8 cellular contexts compared by ENCODE assay signal in genomic region chr3:139329364-139329850, GRCh38. TPM values are rescaled to one million over a fixed set of nuclear protein-coding genes. Genes with fewer than 3 reads are reported as not detected.
DNase-seq lines count a peak whose midpoint lies in the region; TF ChIP-seq lines count a peak whose summit lies in the region.

No MANE protein-coding gene starts in this region.

- H3K4me1 ChIP-seq in GM23248 (ENCODE audit: insufficient read depth), result 0 out of 2 replicates have a peak, but pooled peaks cover 3% of the 10 kb centered on the region
- no peaks in the 10 kb centered on the region for H3K4me1 ChIP-seq in neuron (ENCODE audit: insufficient read depth, low read length)
- H3K4me1 ChIP-seq in subcutaneous abdominal adipose tissue (ENCODE audit: control insufficient read depth in 5 of 5, insufficient read depth in 5 of 5, low read length in 5 of 5), result peaks cover 0 to 10% (median 6%) of the 10 kb centered on the region in 5 donors

- TF ChIP-seq CTCF in fibroblast of the aortic adventitia (IDR thresholded peaks at IDR 0.05; ENCODE audit: insufficient read depth, low read length), result peak; percentile 99

- H3K9me3 ChIP-seq in GM23248 (ENCODE audit: low read depth) (no peaks in the 10 kb centered on the region), neuron (ENCODE audit: low read length) (no peaks in the 10 kb centered on the region), subcutaneous abdominal adipose tissue (ENCODE audit: control insufficient read depth in 5 of 5, low read length in 5 of 5) (no peaks in the 10 kb centered on the region)

- H3K27me3 ChIP-seq in GM23248 (replicated peaks; ENCODE audit: insufficient read depth) (no peaks in the 10 kb centered on the region; the same call in 1 of the 2 replicates), neuron (ENCODE audit: insufficient read depth, low read length) (peaks cover 23% of the 10 kb centered on the region), subcutaneous abdominal adipose tissue (ENCODE audit: control insufficient read depth in 5 of 5, insufficient read depth in 4 of 5, low read length in 5 of 5) (peaks cover 0 to 12% (median 11%) of the 10 kb centered on the region in 5 donors)

- 0 out of 2 replicates have a peak overlapping the region, but pooled peaks have one; percentile 30 for H3K4me3 ChIP-seq in GM23248
- H3K4me3 ChIP-seq in fibroblast of the aortic adventitia (ENCODE audit: low read depth, low read length), result peak overlapping the region; percentile 25
- peak overlapping the region; percentile 33 for H3K4me3 ChIP-seq in neuron (ENCODE audit: low read length)
- H3K4me3 ChIP-seq in subcutaneous abdominal adipose tissue (ENCODE audit: low read depth in 1 of 5, low read length in 5 of 5), result peak overlapping the region in 4 of 5 donors; percentile 17 to 44 (median 36)

- no peaks in the 10 kb centered on the region for H4K20me1 ChIP-seq in GM23248 (ENCODE audit: insufficient read depth)

- no peaks in the 10 kb centered on the region for H3F3A ChIP-seq in GM23248 (ENCODE audit: insufficient read depth)

- H3K27ac ChIP-seq in GM23248, result no peak overlapping the region
- H3K27ac ChIP-seq in subcutaneous abdominal adipose tissue (ENCODE audit: low read depth, low read length), result no peak overlapping the region

- DNase-seq in ELF-1 (ENCODE audit: low read depth, low spot score) (peak; percentile 94), GM23248 (peak; percentile 91), KG1 (lab: John Stamatoyannopoulos, UW) (peak; percentile 71), RKO (ENCODE audit: low spot score) (peak; percentile 86), activated T-helper 1 cell treated with Interleukin-2 at 50 U/mL for 16 hours (ENCODE audit: low read depth) (peak; percentile 78), fibroblast of the aortic adventitia (ENCODE audit: low read depth) (peak; percentile 78)

- H3K36me3 ChIP-seq in GM23248 (ENCODE audit: low read depth), result no peaks in the 10 kb centered on the region
- H3K36me3 ChIP-seq in neuron (ENCODE audit: insufficient read depth, low read length), result no peaks in the 10 kb centered on the region
- no peaks in the 10 kb centered on the region for H3K36me3 ChIP-seq in subcutaneous abdominal adipose tissue (ENCODE audit: control insufficient read depth in 5 of 5, insufficient read depth in 5 of 5, low read length in 5 of 5)

- H2AFZ ChIP-seq in GM23248, result peak overlapping the region; percentile 65
- H2AFZ ChIP-seq in neuron (ENCODE audit: low read depth, low read length), result peak overlapping the region; percentile 11

- no peak overlapping the region for H3K9ac ChIP-seq in GM23248
- no peak overlapping the region for H3K9ac ChIP-seq in subcutaneous abdominal adipose tissue (ENCODE audit: low read length in 5 of 5)

- no peaks in the 10 kb centered on the region for H3K79me2 ChIP-seq in GM23248 (ENCODE audit: insufficient read depth)

- no peaks in the 10 kb centered on the region for H3K9me2 ChIP-seq in GM23248 (ENCODE audit: insufficient read depth)

- in situ Hi-C loops in GM23248 (cut with MboI), result loop anchor here (5.0 to 25.0 kb wide), 2 partner anchors 217 to 617 kb away; no protein-coding TSS in a partner anchor

- peak overlapping the region; percentile 52 for H3K4me2 ChIP-seq in GM23248 (ENCODE audit: unreplicated experiment)

- 8 to 11% methylated on average over 25 of the region's 25 CpGs for WGBS in GM23248 (ENCODE audit: low coverage in 1 of 2, low lambda C conversion rate in 2 of 2, missing lambda C conversion rate in 2 of 2), 2 experiments

RNA-seq across cellular contexts. Expression of gene MRPS22, which starts 14.4 kb away (rescaled TPM):
- 62.5 and 63.5 TPM in 2 replicates for total RNA-seq in GM23248 (2014; rRNA removed; shearing (Covaris generic))
- 63.2 and 67.2 TPM in 2 replicates for polyA plus RNA-seq in GM23248 (2016; fragmentation: Nextera tagmentation; extraction: Ambion mirVana)
- 75.8 and 92.1 TPM in 2 replicates for total RNA-seq in fibroblast of the aortic adventitia (ENCODE audit: low replicate concordance)
